1 cellular context compared by ENCODE assay signal in the genomic region with DNA sequence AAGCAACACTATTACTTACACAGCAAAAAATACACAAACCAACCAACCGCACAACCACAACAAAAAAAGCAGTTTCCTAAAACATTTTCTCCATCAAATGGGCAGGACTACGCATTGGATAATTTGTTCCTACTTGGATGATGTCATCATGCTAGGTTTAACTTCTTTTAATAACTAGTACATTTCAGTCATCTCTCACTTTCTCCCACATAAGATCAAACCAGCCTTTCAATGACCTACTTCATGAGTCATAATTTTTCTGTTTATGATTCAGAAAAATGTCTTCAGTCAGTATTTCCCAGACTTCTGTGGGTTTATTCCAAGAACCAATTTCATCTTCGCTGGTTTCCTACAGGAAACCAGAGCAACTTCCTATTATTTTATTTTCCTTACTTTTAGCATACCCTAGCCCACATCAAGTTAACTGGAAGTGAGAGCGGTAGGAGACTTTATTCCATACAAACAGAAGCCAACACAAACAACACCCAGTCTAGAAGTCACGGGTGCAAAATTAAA.
TF ChIP-seq lines count a peak whose summit lies in the region.

No MANE protein-coding gene starts in this region.

TF ChIP-seq in HEK293, 187 proteins besides CTCF, POLR2A, EP300 and RAD21 (continued from another document):
- TF ChIP-seq INSM2 (tag by site-specific recombination; IDR thresholded peaks at IDR 0.05), result no peak
- TF ChIP-seq ZNF629 (tag by site-specific recombination; IDR thresholded peaks at IDR 0.05), result peak; percentile 59
- TF ChIP-seq ZNF571 (tag by site-specific recombination; IDR thresholded peaks at IDR 0.05), result no peak
- TF ChIP-seq ZNF391 (tag by site-specific recombination; IDR thresholded peaks at IDR 0.05; ENCODE audit: borderline replicate concordance, low read depth), result no peak
- TF ChIP-seq, protein P1, sequence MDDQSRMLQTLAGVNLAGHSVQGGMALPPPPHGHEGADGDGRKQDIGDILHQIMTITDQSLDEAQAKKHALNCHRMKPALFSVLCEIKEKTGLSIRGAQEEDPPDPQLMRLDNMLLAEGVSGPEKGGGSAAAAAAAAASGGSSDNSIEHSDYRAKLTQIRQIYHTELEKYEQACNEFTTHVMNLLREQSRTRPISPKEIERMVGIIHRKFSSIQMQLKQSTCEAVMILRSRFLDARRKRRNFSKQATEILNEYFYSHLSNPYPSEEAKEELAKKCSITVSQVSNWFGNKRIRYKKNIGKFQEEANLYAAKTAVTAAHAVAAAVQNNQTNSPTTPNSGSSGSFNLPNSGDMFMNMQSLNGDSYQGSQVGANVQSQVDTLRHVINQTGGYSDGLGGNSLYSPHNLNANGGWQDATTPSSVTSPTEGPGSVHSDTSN (CRISPR knock-in tag; IDR thresholded peaks at IDR 0.05), result no peak
- no peak for TF ChIP-seq PRDM1 (tag by site-specific recombination; IDR thresholded peaks at IDR 0.05)
- no peak for TF ChIP-seq ZNF24 (tag by site-specific recombination; IDR thresholded peaks at IDR 0.05)
- no peak for TF ChIP-seq ZNF433 (tag by site-specific recombination; IDR thresholded peaks at IDR 0.05; ENCODE audit: low read depth)
- peak; percentile 89 for TF ChIP-seq PRDM6 (tag by site-specific recombination; IDR thresholded peaks at IDR 0.05)
- TF ChIP-seq TSHZ1 (tag by site-specific recombination; IDR thresholded peaks at IDR 0.05; ENCODE audit: borderline replicate concordance), result no peak
- TF ChIP-seq ZNF37A (tag by site-specific recombination; IDR thresholded peaks at IDR 0.05), result no peak
- no peak for TF ChIP-seq SETDB1 (IDR thresholded peaks at IDR 0.05; ENCODE audit: insufficient read length, low read length)
- TF ChIP-seq, protein P2, sequence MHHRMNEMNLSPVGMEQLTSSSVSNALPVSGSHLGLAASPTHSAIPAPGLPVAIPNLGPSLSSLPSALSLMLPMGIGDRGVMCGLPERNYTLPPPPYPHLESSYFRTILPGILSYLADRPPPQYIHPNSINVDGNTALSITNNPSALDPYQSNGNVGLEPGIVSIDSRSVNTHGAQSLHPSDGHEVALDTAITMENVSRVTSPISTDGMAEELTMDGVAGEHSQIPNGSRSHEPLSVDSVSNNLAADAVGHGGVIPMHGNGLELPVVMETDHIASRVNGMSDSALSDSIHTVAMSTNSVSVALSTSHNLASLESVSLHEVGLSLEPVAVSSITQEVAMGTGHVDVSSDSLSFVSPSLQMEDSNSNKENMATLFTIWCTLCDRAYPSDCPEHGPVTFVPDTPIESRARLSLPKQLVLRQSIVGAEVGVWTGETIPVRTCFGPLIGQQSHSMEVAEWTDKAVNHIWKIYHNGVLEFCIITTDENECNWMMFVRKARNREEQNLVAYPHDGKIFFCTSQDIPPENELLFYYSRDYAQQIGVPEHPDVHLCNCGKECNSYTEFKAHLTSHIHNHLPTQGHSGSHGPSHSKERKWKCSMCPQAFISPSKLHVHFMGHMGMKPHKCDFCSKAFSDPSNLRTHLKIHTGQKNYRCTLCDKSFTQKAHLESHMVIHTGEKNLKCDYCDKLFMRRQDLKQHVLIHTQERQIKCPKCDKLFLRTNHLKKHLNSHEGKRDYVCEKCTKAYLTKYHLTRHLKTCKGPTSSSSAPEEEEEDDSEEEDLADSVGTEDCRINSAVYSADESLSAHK (tag by site-specific recombination; IDR thresholded peaks at IDR 0.05), result peak; percentile 42; the same call in 1 of the 2 replicates
